In the genomic region with DNA sequence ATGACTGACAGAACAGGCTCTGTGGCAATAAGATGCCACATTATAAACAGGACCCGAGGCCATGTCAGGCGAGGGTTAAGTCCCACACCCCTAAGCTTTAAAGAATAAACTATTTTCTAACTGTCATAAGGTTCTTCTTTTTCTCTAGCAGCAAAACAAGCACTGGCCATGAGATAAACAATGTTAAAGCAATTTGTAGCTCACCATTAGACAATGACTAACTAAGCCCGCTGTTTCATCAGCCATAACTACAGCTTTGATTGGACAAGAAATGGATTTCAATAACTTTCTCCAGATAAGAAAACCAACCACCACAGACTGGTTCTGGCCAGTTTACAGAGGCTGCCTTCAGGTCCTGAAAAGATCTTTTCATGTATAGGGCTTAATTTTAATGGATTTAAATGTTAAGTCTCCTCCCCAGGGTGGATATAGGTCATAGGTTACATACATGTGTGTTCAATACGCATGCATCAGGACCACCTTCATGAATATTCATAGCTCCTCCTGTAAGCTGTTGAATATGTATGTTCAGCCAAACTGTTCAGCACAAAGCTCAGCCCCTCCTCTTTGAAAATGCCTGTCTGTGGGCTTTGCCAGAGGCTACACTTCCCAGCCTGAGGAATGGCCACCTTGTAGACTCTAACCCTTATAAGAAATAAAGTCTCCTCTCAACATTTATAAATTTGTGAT, we compare ENCODE assay signal across 16 cellular contexts.
"Had no signal": no experiment of that assay in that cellular context is flagged by ENCODE, and none has a peak within 500 bp of the region (broad histone marks: within the 10 kb centered on the region; RNA-seq: fewer than 3 reads in every experiment).

No MANE protein-coding gene starts in this region.

- H3K4me1 ChIP-seq: foreskin keratinocyte, neural progenitor cell, pancreas, thyroid gland had no signal

- H3K36me3 ChIP-seq: neural progenitor cell, pancreas, thyroid gland had no signal

- DNase-seq: activated CD4-positive, alpha-beta T cell treated with anti-CD3 and anti-CD28 coated beads for 4 hours; activated CD8-positive, alpha-beta T cell treated with anti-CD3 and anti-CD28 coated beads for 36 hours; activated gamma-delta T cell treated with Interleukin-2 at 50 U/mL for 16 hours; activated T-cell treated with anti-CD3 and anti-CD28 coated beads, Interleukin-2, amount 50 U/mL, for 48 hours; amniotic stem cell; cortex of kidney; effector CD4-positive, alpha-beta T cell; foreskin keratinocyte; pancreas; stimulated activated naive B cell treated with anti-CD40 and anti-IgM and Interleukin-4, amounts not matched to agents 10 μg/mL and 1 μg/mL and 100 μg/mL, for 72 hours; T-helper 2 cell; thyroid gland had no signal

- H3K27ac Mint-ChIP-seq: activated CD8-positive, alpha-beta T cell treated with anti-CD3 and anti-CD28 coated beads for 36 hours; activated naive CD8-positive, alpha-beta T cell; mesothelial cell of epicardium; neural progenitor cell; stimulated activated naive B cell treated with anti-CD40 and anti-IgM and Interleukin-4, amounts not matched to agents 10 μg/mL and 1 μg/mL and 100 μg/mL, for 72 hours had no signal

- H3K27ac ChIP-seq: foreskin keratinocyte, neural progenitor cell, pancreas, thyroid gland had no signal

- H3K4me1 Mint-ChIP-seq: stimulated activated naive B cell treated with anti-CD40 and anti-IgM and Interleukin-4, amounts not matched to agents 10 μg/mL and 1 μg/mL and 100 μg/mL, for 72 hours had no signal

- H3K4me2 ChIP-seq: neural progenitor cell had no signal

- H2AFZ ChIP-seq: neural progenitor cell had no signal

- H3K4me3 Mint-ChIP-seq: activated CD8-positive, alpha-beta T cell treated with anti-CD3 and anti-CD28 coated beads for 36 hours; activated naive CD8-positive, alpha-beta T cell; mesothelial cell of epicardium; neural progenitor cell; stimulated activated naive B cell treated with anti-CD40 and anti-IgM and Interleukin-4, amounts not matched to agents 10 μg/mL and 1 μg/mL and 100 μg/mL, for 72 hours had no signal

- H3K36me3 Mint-ChIP-seq: activated naive CD8-positive, alpha-beta T cell; stimulated activated naive B cell treated with anti-CD40 and anti-IgM and Interleukin-4, amounts not matched to agents 10 μg/mL and 1 μg/mL and 100 μg/mL, for 72 hours had no signal

- FAIRE-seq: endothelial cell of umbilical vein, pancreas had no signal

- H3K27me3 Mint-ChIP-seq: activated CD8-positive, alpha-beta T cell treated with anti-CD3 and anti-CD28 coated beads for 36 hours; activated naive CD8-positive, alpha-beta T cell had no signal

- ATAC-seq: activated CD8-positive, alpha-beta T cell treated with anti-CD3 and anti-CD28 coated beads for 36 hours; foreskin keratinocyte; pancreas; stimulated activated naive B cell treated with anti-CD40 and anti-IgM and Interleukin-4, amounts not matched to agents 10 μg/mL and 1 μg/mL and 100 μg/mL, for 72 hours had no signal

- H3K9me3 Mint-ChIP-seq: activated CD8-positive, alpha-beta T cell treated with anti-CD3 and anti-CD28 coated beads for 36 hours; mesothelial cell of epicardium; neural progenitor cell; stimulated activated naive B cell treated with anti-CD40 and anti-IgM and Interleukin-4, amounts not matched to agents 10 μg/mL and 1 μg/mL and 100 μg/mL, for 72 hours had no signal

- H3K9ac ChIP-seq: neural progenitor cell had no signal

- H3K27me3 ChIP-seq: foreskin keratinocyte, neural progenitor cell, pancreas, thyroid gland had no signal

- H3K4me3 ChIP-seq: neural progenitor cell, pancreas, thyroid gland had no signal

- H3K9me3 ChIP-seq: pancreas, thyroid gland had no signal
